8 cellular contexts compared by ENCODE assay signal in genomic region chr1:11934295-11935039, GRCh38. TPM values are rescaled to one million over a fixed set of nuclear protein-coding genes. Genes with fewer than 3 reads are reported as not detected.
DNase-seq lines count a peak whose midpoint lies in the region; ATAC-seq and TF ChIP-seq lines count a peak whose summit lies in the region.

TSS of gene PLOD1 (plus strand) at chr1:11934717. CDS start at chr1:11934780, 63 bp downstream.

- TF ChIP-seq CTCF in GM12864 (IDR thresholded peaks at IDR 0.05; ENCODE audit: low read depth, low read length, missing control alignments) = no peak
- no peak for TF ChIP-seq CTCF in left ventricle myocardium inferior (IDR thresholded peaks at IDR 0.05; ENCODE audit: borderline replicate concordance)
- peak in 1 of 4 experiments; percentile 16 for TF ChIP-seq CTCF in prostate gland (IDR thresholded peaks at IDR 0.05)
- no peak for TF ChIP-seq CTCF in upper lobe of right lung (IDR thresholded peaks at IDR 0.05)

- peaks cover 4% of the 10 kb centered on the region for H3K4me1 Mint-ChIP-seq in T-helper 1 cell treated with Interleukin-12 subunit alpha and Interleukin-12 subunit beta and Interleukin-4 antibody, amounts not matched to agents 30 μg/mL and 1 μg/mL, for 36 hours (ENCODE audit: low read depth)

- H3K4me3 ChIP-seq in GM12864 (ENCODE audit: low read depth, low read length) (peak within 1 kb of the TSS; percentile 94), left ventricle myocardium inferior (peak within 1 kb of the TSS; percentile 80), prostate gland (peak within 1 kb of the TSS; percentile 55 to 79), upper lobe of right lung (peak within 1 kb of the TSS; percentile 72)

- peak within 1 kb of the TSS; percentile 92 for H3K27ac ChIP-seq in left ventricle myocardium inferior (replicated peaks)
- peak within 1 kb of the TSS; percentile 72 to 90 for H3K27ac ChIP-seq in prostate gland
- H3K27ac ChIP-seq in upper lobe of right lung = peak within 1 kb of the TSS; percentile 82

- whole genome bisulfite sequencing in prostate gland = under 1% methylated on average over 49 of the region's 54 CpGs

- H3K27ac Mint-ChIP-seq in T-helper 1 cell treated with Interleukin-12 subunit alpha and Interleukin-12 subunit beta and Interleukin-4 antibody, amounts not matched to agents 30 μg/mL and 1 μg/mL, for 36 hours = peak within 1 kb of the TSS; percentile 68

- H3K36me3 Mint-ChIP-seq in T-helper 1 cell treated with Interleukin-12 subunit alpha and Interleukin-12 subunit beta and Interleukin-4 antibody, amounts not matched to agents 30 μg/mL and 1 μg/mL, for 36 hours (ENCODE audit: low read depth) = peaks cover 1% of the 10 kb centered on the region

- ATAC-seq in HG02623 (IDR thresholded peaks at IDR 0.05; ENCODE audit: unreplicated experiment) (peak; percentile 84), upper lobe of right lung (peak; percentile 98)

- H3K36me3 ChIP-seq in left ventricle myocardium inferior (no peaks in the 10 kb centered on the region), prostate gland (no peaks in the 10 kb centered on the region), upper lobe of right lung (no peaks in the 10 kb centered on the region)

- intact Hi-C loops in left ventricle myocardium inferior (cut with micrococcal nuclease) (no loop called here), prostate gland (cut with DNase I) (loop anchor here (5.0 kb wide), 1 partner anchor 43 kb away; no protein-coding TSS in a partner anchor), upper lobe of right lung (cut with DNase I) (no loop called here)

- H3K9me3 ChIP-seq in left ventricle myocardium inferior (replicated peaks) (no peaks in the 10 kb centered on the region), prostate gland (no peaks in the 10 kb centered on the region), upper lobe of right lung (no peaks in the 10 kb centered on the region)

- peak; percentile 63 for DNase-seq in GM12864 (ENCODE audit: low read depth)
- DNase-seq in NCI-H1105 (lab: John Stamatoyannopoulos, UW) = peak; percentile 66
- peak; percentile 89 for DNase-seq in amniotic epithelial cell (ENCODE audit: low read depth)
- peak; percentile 92 for DNase-seq in left ventricle myocardium inferior
- peak; percentile 78 for DNase-seq in prostate gland (ENCODE audit: low spot score)
- DNase-seq in upper lobe of right lung = peak; percentile 95

- no peaks in the 10 kb centered on the region for H3K27me3 Mint-ChIP-seq in T-helper 1 cell treated with Interleukin-12 subunit alpha and Interleukin-12 subunit beta and Interleukin-4 antibody, amounts not matched to agents 30 μg/mL and 1 μg/mL, for 36 hours (ENCODE audit: low read depth)

- H3K27me3 ChIP-seq in left ventricle myocardium inferior (ENCODE audit: low read depth) (no peaks in the 10 kb centered on the region), prostate gland (replicated peaks; ENCODE audit: insufficient read depth) (no peaks in the 10 kb centered on the region), upper lobe of right lung (no peaks in the 10 kb centered on the region)

- peak; percentile 81 for TF ChIP-seq POLR2A in prostate gland (IDR thresholded peaks at IDR 0.05)

- H3K4me3 Mint-ChIP-seq in T-helper 1 cell treated with Interleukin-12 subunit alpha and Interleukin-12 subunit beta and Interleukin-4 antibody, amounts not matched to agents 30 μg/mL and 1 μg/mL, for 36 hours = peak within 1 kb of the TSS; percentile 76

- H3K9me3 Mint-ChIP-seq in T-helper 1 cell treated with Interleukin-12 subunit alpha and Interleukin-12 subunit beta and Interleukin-4 antibody, amounts not matched to agents 30 μg/mL and 1 μg/mL, for 36 hours = no peaks in the 10 kb centered on the region

- peaks cover 81% of the 10 kb centered on the region for H3K4me1 ChIP-seq in left ventricle myocardium inferior
- no peaks in the 10 kb centered on the region for H3K4me1 ChIP-seq in prostate gland (replicated peaks)
- H3K4me1 ChIP-seq in upper lobe of right lung = peaks cover 25% of the 10 kb centered on the region

RNA-seq across cellular contexts. Expression of gene PLOD1, which starts in this region (rescaled TPM):
- total RNA-seq in left ventricle myocardium inferior = 61.6 TPM
- 10 to 100 TPM; 73.6 to 80.2 TPM for total RNA-seq in prostate gland
- total RNA-seq in upper lobe of right lung = 76.8 TPM

Comparison
In these comparisons a context has a peak if more than half of its experiments do, and no peak if none do; other contexts are left out.
1. Peak in every context shown above with its lines: DNase-seq, ATAC-seq, H3K4me3 ChIP-seq and H3K27ac ChIP-seq.